ENCODE assay signal across 8 cellular contexts in genomic region chr1:178310685-178311105, GRCh38.
DNase-seq lines count a peak whose midpoint lies in the region; ATAC-seq, FAIRE-seq and TF ChIP-seq lines count a peak whose summit lies in the region.

No MANE protein-coding gene starts in this region.

- ATAC-seq in HG02885 (IDR thresholded peaks at IDR 0.05; ENCODE audit: poor library complexity, unreplicated experiment) (peak; percentile 84), omental fat pad (ENCODE audit: low FRiP score) (peak; percentile 89)

- H3K9me2 ChIP-seq in SU-DHL-6 (replicated peaks; ENCODE audit: insufficient read depth, low read length): no peaks in the 10 kb centered on the region

- H3K4me3 ChIP-seq in SU-DHL-6 (ENCODE audit: insufficient read depth, low read length, poor library complexity, severe bottlenecking): no peak overlapping the region
- H3K4me3 ChIP-seq in fibroblast of the aortic adventitia (ENCODE audit: low read depth, low read length): no peak overlapping the region

- H2AFZ ChIP-seq in SU-DHL-6 (ENCODE audit: low read depth, low read length, severe bottlenecking): no peak overlapping the region

- DNase-seq in NCI-H1694 (lab: John Stamatoyannopoulos, UW) (peak; percentile 86), fibroblast of the aortic adventitia (ENCODE audit: low read depth) (peak; percentile 85), omental fat pad (ENCODE audit: low spot score) (no peak)
- DNase-seq in stimulated activated CD8-positive, alpha-beta memory T cell treated with anti-CD3 and anti-CD28 coated beads, Interleukin-4, amount 100 ng/mL, for 48 hours: no peak

- no peaks in the 10 kb centered on the region for H3F3A ChIP-seq in SU-DHL-6 (ENCODE audit: insufficient read depth)

- no peaks in the 10 kb centered on the region for H3K79me2 ChIP-seq in SU-DHL-6 (ENCODE audit: insufficient read depth, low read length)

- H3K9ac ChIP-seq in SU-DHL-6 (ENCODE audit: low read length): no peak overlapping the region

- H3K27ac ChIP-seq in SU-DHL-6 (ENCODE audit: low read depth, low read length): no peak overlapping the region

- H3K9me3 ChIP-seq in SU-DHL-6 (ENCODE audit: insufficient read depth, low read length): no peaks in the 10 kb centered on the region

- H3K36me3 ChIP-seq in SU-DHL-6 (ENCODE audit: low read length): no peaks in the 10 kb centered on the region

- H3K27me3 ChIP-seq in SU-DHL-6 (ENCODE audit: low read length): no peaks in the 10 kb centered on the region

- no peaks in the 10 kb centered on the region for H4K20me1 ChIP-seq in SU-DHL-6 (ENCODE audit: low read depth, low read length)

- no peak overlapping the region for H3K4me2 ChIP-seq in SU-DHL-6 (ENCODE audit: low read depth, low read length, poor library complexity, severe bottlenecking)

- FAIRE-seq in A204.1 (lab: Jason Lieb, UNC): peak; percentile 95

- TF ChIP-seq CTCF in GM12873 (IDR thresholded peaks at IDR 0.05; ENCODE audit: insufficient read depth, low read depth, low read length, missing control alignments) (peak; percentile 65), SU-DHL-6 (IDR thresholded peaks at IDR 0.05; ENCODE audit: insufficient read depth, low read length, poor library complexity, severe bottlenecking) (peak; percentile 75), fibroblast of the aortic adventitia (IDR thresholded peaks at IDR 0.05; ENCODE audit: insufficient read depth, low read length) (peak; percentile 69), omental fat pad (IDR thresholded peaks at IDR 0.05) (peak in 2 of 3 donors; percentile 23 to 42)

Comparison
In these comparisons a context has a peak if more than half of its experiments do, and no peak if none do; other contexts are left out.
1. DNase-seq: peak in NCI-H1694 (single experiment) and fibroblast of the aortic adventitia (single experiment); none in omental fat pad (single experiment) and stimulated activated CD8-positive, alpha-beta memory T cell treated with anti-CD3 and anti-CD28 coated beads, Interleukin-4, amount 100 ng/mL, for 48 hours (single experiment).
2. Peak in every context shown above with its lines, with median percentiles within 50 percentile points of each other: CTCF ChIP-seq.